ENCODE assay signal across 8 cellular contexts in genomic region chr9:126611592-126612328, GRCh38. TPM values are rescaled to one million over a fixed set of nuclear protein-coding genes. Genes with fewer than 3 reads are reported as not detected.
DNase-seq lines count a peak whose midpoint lies in the region; ATAC-seq, FAIRE-seq and TF ChIP-seq lines count a peak whose summit lies in the region.

No MANE protein-coding gene starts in this region.

- intact Hi-C loops in kidney (cut with DNase I), result loop anchor here (10.0 kb wide), 1 partner anchor 173 kb away; no protein-coding TSS in a partner anchor

- peak; percentile 62 to 70 for ATAC-seq in activated CD4-positive, CD25-positive, alpha-beta regulatory T cell treated with anti-CD3 and anti-CD28 coated beads, Interleukin-2, amount 50 U/mL, for 24 hours
- ATAC-seq in HG02571 (IDR thresholded peaks at IDR 0.05; ENCODE audit: unreplicated experiment), result no peak

- no peaks in the 10 kb centered on the region for H3K36me3 ChIP-seq in kidney (ENCODE audit: control insufficient read depth in 1 of 2, insufficient read depth in 2 of 2, low read length in 2 of 2)

- DNase-seq in NCI-H2227 (lab: John Stamatoyannopoulos, UW; ENCODE audit: unreplicated experiment) (peak; percentile 74), NCI-H2227 treated with DMSO at 0.1 percent for 48 hours (lab: John Stamatoyannopoulos, UW) (no peak), NCI-H1694 (lab: John Stamatoyannopoulos, UW) (peak; percentile 39), cardiac fibroblast (ENCODE audit: low read depth in 2 of 2) (peak; percentile 61 to 66), kidney (peak; percentile 90)
- peak; percentile 61 to 69 for DNase-seq in stimulated activated CD4-positive, alpha-beta T cell treated with anti-CD3 and anti-CD28 coated beads, Interleukin-1b, Interleukin-23, amount 100 ng/mL, for 4 hours (ENCODE audit: low read depth in 2 of 2)

- FAIRE-seq in kidney (lab: Jason Lieb, UNC), result no peak

- TF ChIP-seq CTCF in cardiac fibroblast (IDR thresholded peaks at IDR 0.05; ENCODE audit: low read depth, low read length), result peak; percentile 69
- peak; percentile 75 for TF ChIP-seq CTCF in kidney (IDR thresholded peaks at IDR 0.05; ENCODE audit: borderline replicate concordance, extremely low read depth, insufficient read depth)

- H3K9me3 ChIP-seq in kidney (ENCODE audit: control insufficient read depth in 1 of 2, low read length in 2 of 2), result no peaks in the 10 kb centered on the region

- H3K27ac ChIP-seq in kidney (ENCODE audit: low read depth in 2 of 2, low read length in 2 of 2), result no peak overlapping the region

- H3K9ac ChIP-seq in kidney (ENCODE audit: low read length in 2 of 2), result no peak overlapping the region

- peaks cover 4 to 19% of the 10 kb centered on the region in 2 donors for H3K4me1 ChIP-seq in kidney (ENCODE audit: control insufficient read depth in 1 of 2, insufficient read depth in 1 of 2, low read depth in 1 of 2, low read length in 2 of 2)

- H3K4me3 ChIP-seq in cardiac fibroblast (replicated peaks in 1 of 2; ENCODE audit: low read depth in 2 of 2, low read length in 2 of 2) (no peak overlapping the region), kidney (ENCODE audit: low read length in 2 of 2) (peak overlapping the region; percentile 12 to 17)

RNA-seq across cellular contexts. Expression of gene LMX1B, which starts 2.0 kb away (rescaled TPM):
- 0.57 TPM for total RNA-seq in kidney
- polyA plus RNA-seq in kidney (ENCODE audit: insufficient read depth, low read depth, low replicate concordance), result 2.6 TPM

Comparison
In these comparisons a context has a peak if more than half of its experiments do, and no peak if none do; other contexts are left out.
1. H3K4me3 ChIP-seq: peak in kidney (2 of 2); none in cardiac fibroblast (0 of 2).